1 cellular context compared by ENCODE assay signal in genomic region chrX:19198448-19198847, GRCh38.
TF ChIP-seq lines count a peak whose summit lies in the region.

No MANE protein-coding gene starts in this region.

TF ChIP-seq in A549, 52 proteins besides CTCF, POLR2A, EP300 and RAD21 (continued from another document):
- TF ChIP-seq FOSL2 (IDR thresholded peaks at IDR 0.05) (no peak), FOSL2 (CRISPR knock-in tag; IDR thresholded peaks at IDR 0.05) (no peak), HMGXB4 (CRISPR knock-in tag; IDR thresholded peaks at IDR 0.05; ENCODE audit: borderline replicate concordance) (no peak), ELK1 (IDR thresholded peaks at IDR 0.05; ENCODE audit: low read depth, low read length) (no peak), CBX8 (IDR thresholded peaks at IDR 0.05) (no peak), MYC (IDR thresholded peaks at IDR 0.05; ENCODE audit: borderline replicate concordance, low read length) (no peak), NFE2L2 (conservative IDR thresholded peaks at IDR 0.05; ENCODE audit: low read length) (no peak), ZC3H11A (IDR thresholded peaks at IDR 0.05) (no peak), ESRRA (IDR thresholded peaks at IDR 0.05; ENCODE audit: borderline replicate concordance, low read length) (no peak)
